ENCODE assay signal across 1 cellular context in the genomic region with DNA sequence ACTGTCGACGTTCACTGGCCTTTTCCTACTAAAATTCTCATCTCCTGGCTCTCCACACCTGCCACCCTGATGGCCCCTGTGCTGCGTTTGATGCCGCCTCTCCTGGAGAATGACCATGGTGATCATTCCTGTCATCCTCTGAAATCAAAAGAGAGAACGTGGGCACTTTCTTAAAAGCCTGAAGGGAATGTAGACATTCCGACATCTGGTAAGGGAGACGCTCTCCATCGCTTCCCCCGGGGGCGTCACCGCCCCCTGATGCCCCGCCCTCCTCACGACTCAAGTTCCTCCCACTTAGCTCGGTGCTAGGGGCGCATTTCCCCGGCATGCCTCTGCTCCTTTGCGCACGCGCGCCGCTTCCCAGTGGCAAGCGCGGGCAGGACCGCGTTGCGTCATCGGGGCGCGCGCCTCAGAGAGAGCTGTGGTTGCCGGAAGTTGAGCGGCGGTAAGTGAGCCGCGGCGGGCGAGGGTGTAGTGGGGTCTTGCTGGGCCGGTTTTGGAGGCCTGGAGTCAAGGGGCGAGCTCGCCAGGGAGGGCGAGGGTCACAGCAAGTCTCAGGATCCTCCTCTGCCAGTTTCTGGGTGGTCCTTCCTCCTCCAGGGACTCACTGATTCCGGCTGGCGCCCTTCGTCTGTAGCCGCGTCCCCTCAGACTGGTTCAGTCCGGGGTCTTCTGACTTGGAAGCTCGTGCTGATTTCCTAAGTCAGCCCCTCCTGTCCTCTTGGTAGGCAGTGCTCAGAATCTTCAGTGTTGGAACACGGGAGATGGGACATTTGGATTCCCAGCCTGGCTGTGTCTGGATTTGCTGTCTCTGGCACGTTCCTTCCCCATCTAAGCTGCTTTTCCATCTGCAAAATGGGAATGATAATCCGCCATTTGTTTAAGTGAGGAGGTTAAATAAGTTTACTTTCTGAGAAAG.
A peak's percentile ranks its signal among the peaks of the same experiment; 100 is the strongest.
TF ChIP-seq lines count a peak whose summit lies in the region.

Gene ATG7, plus strand, starts transcription at position 412 of the 919 bp plus-strand sequence. CDS start 26,299 bp downstream, outside the sequence.

TF ChIP-seq in HepG2, 621 proteins besides CTCF, POLR2A, EP300 and RAD21 (continued from another document and continues in another):
- TF ChIP-seq, protein P1, sequence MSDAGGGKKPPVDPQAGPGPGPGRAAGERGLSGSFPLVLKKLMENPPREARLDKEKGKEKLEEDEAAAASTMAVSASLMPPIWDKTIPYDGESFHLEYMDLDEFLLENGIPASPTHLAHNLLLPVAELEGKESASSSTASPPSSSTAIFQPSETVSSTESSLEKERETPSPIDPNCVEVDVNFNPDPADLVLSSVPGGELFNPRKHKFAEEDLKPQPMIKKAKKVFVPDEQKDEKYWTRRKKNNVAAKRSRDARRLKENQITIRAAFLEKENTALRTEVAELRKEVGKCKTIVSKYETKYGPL (CRISPR knock-in tag; IDR thresholded peaks at IDR 0.05): peak; percentile 63
- TF ChIP-seq ZNF563 (CRISPR knock-in tag; IDR thresholded peaks at IDR 0.05) (peak; percentile 66; the same call in 1 of the 2 replicates), CBX2 (IDR thresholded peaks at IDR 0.05; ENCODE audit: low read depth, low read length) (no peak), CBX2 (CRISPR knock-in tag; IDR thresholded peaks at IDR 0.05; ENCODE audit: low read depth) (no peak), DZIP1 (CRISPR knock-in tag; IDR thresholded peaks at IDR 0.05) (0 out of 2 replicates have a peak, but pooled peaks have one; percentile 53), ZNF619 (CRISPR knock-in tag; IDR thresholded peaks at IDR 0.05) (peak; percentile 91; the same call in 1 of the 2 replicates), ZSCAN30 (CRISPR knock-in tag; IDR thresholded peaks at IDR 0.05) (no peak), TIGD3 (CRISPR knock-in tag; IDR thresholded peaks at IDR 0.05; ENCODE audit: borderline replicate concordance) (no peak), KLF9 (CRISPR knock-in tag; IDR thresholded peaks at IDR 0.05; ENCODE audit: low read depth) (no peak), NCOR1 (IDR thresholded peaks at IDR 0.05; ENCODE audit: borderline replicate concordance, low read length) (no peak), ELK4 (CRISPR knock-in tag; IDR thresholded peaks at IDR 0.05; ENCODE audit: borderline replicate concordance) (no peak), POLR2AphosphoS5 (IDR thresholded peaks at IDR 0.05; ENCODE audit: low read depth, low read length) (peak; percentile 88), PREB (CRISPR knock-in tag; IDR thresholded peaks at IDR 0.05) (no peak), SALL1 (CRISPR knock-in tag; IDR thresholded peaks at IDR 0.05) (peak; percentile 76), MLLT10 (CRISPR knock-in tag; IDR thresholded peaks at IDR 0.05) (no peak), ZNF326 (CRISPR knock-in tag; IDR thresholded peaks at IDR 0.05; ENCODE audit: borderline replicate concordance) (no peak), GLI4 (CRISPR knock-in tag; IDR thresholded peaks at IDR 0.05; ENCODE audit: borderline replicate concordance) (no peak), SRY (CRISPR knock-in tag; IDR thresholded peaks at IDR 0.05) (no peak; the same call in none of the 2 replicates), SAP130 (CRISPR knock-in tag; IDR thresholded peaks at IDR 0.05; ENCODE audit: low read depth) (peak; percentile 98), POGK (CRISPR knock-in tag; conservative IDR thresholded peaks at IDR 0.05) (no peak; the same call in 1 of the 2 replicates), GATAD1 (CRISPR knock-in tag; IDR thresholded peaks at IDR 0.05) (peak; percentile 99), ZNF768 (CRISPR knock-in tag; IDR thresholded peaks at IDR 0.05) (peak; percentile 81; the same call in 1 of the 2 replicates), ZBTB25 (CRISPR knock-in tag; IDR thresholded peaks at IDR 0.05) (no peak; the same call in 1 of the 2 replicates), ZBTB34 (CRISPR knock-in tag; IDR thresholded peaks at IDR 0.05) (0 out of 2 replicates have a peak, but pooled peaks have one; percentile 50)
- TF ChIP-seq, protein P2, sequence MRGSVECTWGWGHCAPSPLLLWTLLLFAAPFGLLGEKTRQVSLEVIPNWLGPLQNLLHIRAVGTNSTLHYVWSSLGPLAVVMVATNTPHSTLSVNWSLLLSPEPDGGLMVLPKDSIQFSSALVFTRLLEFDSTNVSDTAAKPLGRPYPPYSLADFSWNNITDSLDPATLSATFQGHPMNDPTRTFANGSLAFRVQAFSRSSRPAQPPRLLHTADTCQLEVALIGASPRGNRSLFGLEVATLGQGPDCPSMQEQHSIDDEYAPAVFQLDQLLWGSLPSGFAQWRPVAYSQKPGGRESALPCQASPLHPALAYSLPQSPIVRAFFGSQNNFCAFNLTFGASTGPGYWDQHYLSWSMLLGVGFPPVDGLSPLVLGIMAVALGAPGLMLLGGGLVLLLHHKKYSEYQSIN (CRISPR knock-in tag; IDR thresholded peaks at IDR 0.05; ENCODE audit: borderline replicate concordance): no peak
- TF ChIP-seq, protein P3, sequence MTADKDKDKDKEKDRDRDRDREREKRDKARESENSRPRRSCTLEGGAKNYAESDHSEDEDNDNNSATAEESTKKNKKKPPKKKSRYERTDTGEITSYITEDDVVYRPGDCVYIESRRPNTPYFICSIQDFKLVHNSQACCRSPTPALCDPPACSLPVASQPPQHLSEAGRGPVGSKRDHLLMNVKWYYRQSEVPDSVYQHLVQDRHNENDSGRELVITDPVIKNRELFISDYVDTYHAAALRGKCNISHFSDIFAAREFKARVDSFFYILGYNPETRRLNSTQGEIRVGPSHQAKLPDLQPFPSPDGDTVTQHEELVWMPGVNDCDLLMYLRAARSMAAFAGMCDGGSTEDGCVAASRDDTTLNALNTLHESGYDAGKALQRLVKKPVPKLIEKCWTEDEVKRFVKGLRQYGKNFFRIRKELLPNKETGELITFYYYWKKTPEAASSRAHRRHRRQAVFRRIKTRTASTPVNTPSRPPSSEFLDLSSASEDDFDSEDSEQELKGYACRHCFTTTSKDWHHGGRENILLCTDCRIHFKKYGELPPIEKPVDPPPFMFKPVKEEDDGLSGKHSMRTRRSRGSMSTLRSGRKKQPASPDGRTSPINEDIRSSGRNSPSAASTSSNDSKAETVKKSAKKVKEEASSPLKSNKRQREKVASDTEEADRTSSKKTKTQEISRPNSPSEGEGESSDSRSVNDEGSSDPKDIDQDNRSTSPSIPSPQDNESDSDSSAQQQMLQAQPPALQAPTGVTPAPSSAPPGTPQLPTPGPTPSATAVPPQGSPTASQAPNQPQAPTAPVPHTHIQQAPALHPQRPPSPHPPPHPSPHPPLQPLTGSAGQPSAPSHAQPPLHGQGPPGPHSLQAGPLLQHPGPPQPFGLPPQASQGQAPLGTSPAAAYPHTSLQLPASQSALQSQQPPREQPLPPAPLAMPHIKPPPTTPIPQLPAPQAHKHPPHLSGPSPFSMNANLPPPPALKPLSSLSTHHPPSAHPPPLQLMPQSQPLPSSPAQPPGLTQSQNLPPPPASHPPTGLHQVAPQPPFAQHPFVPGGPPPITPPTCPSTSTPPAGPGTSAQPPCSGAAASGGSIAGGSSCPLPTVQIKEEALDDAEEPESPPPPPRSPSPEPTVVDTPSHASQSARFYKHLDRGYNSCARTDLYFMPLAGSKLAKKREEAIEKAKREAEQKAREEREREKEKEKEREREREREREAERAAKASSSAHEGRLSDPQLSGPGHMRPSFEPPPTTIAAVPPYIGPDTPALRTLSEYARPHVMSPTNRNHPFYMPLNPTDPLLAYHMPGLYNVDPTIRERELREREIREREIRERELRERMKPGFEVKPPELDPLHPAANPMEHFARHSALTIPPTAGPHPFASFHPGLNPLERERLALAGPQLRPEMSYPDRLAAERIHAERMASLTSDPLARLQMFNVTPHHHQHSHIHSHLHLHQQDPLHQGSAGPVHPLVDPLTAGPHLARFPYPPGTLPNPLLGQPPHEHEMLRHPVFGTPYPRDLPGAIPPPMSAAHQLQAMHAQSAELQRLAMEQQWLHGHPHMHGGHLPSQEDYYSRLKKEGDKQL (CRISPR knock-in tag; IDR thresholded peaks at IDR 0.05; ENCODE audit: low read depth): no peak
- TF ChIP-seq, protein P4, sequence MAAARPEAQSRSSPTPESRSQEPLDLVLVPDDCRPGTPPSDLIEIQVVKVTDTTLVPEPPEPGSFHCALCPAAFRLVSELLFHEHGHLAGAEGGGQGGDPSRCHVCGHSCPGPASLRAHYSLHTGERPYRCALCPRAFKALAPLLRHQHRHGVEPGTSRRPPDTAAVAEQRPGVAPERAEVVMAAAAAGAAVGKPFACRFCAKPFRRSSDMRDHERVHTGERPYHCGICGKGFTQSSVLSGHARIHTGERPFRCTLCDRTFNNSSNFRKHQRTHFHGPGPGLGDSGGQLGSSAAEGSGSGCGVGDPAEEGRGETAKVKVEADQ (CRISPR knock-in tag; IDR thresholded peaks at IDR 0.05; ENCODE audit: borderline replicate concordance): peak; percentile 98
- TF ChIP-seq, protein P5, sequence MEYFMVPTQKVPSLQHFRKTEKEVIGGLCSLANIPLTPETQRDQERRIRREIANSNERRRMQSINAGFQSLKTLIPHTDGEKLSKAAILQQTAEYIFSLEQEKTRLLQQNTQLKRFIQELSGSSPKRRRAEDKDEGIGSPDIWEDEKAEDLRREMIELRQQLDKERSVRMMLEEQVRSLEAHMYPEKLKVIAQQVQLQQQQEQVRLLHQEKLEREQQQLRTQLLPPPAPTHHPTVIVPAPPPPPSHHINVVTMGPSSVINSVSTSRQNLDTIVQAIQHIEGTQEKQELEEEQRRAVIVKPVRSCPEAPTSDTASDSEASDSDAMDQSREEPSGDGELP (IDR thresholded peaks at IDR 0.05; ENCODE audit: borderline replicate concordance, low read depth): no peak
